In genomic region chr3:108562565-108562964, GRCh38 we compare ENCODE assay signal across 34 cellular contexts. TPM values are rescaled to one million over a fixed set of nuclear protein-coding genes. Genes with fewer than 3 reads are reported as not detected.
A peak's percentile ranks its signal among the peaks of the same experiment; 100 is the strongest.
DNase-seq lines count a peak whose midpoint lies in the region; ATAC-seq, FAIRE-seq and TF ChIP-seq lines count a peak whose summit lies in the region.
"Had no signal": no experiment of that assay in that cellular context is flagged by ENCODE, and none has a peak within 500 bp of the region (broad histone marks: within the 10 kb centered on the region; RNA-seq: fewer than 3 reads in every experiment).

No MANE protein-coding gene starts in this region.

- H3K27ac ChIP-seq in endothelial cell of umbilical vein (ENCODE audit: insufficient read depth, low read depth, low read length): no peak overlapping the region
- no peak overlapping the region for H3K27ac ChIP-seq in osteoblast (ENCODE audit: low read depth, low read length)
- H3K27ac ChIP-seq: 22Rv1; A549; BLaER1; BLaER1 treated with 17β-estradiol and CSF1 and Interleukin-3, amounts not matched to agents 10 nM and 100 nM; C4-2B had no signal

- peak; percentile 58 for FAIRE-seq in endothelial cell of umbilical vein (lab: Jason Lieb, UNC)
- FAIRE-seq: A204.1, A549 had no signal

- H3K4me2 ChIP-seq in endothelial cell of umbilical vein (ENCODE audit: insufficient read depth, low read length) (peak overlapping the region; percentile 59), osteoblast (ENCODE audit: insufficient read depth, low read length) (no peak overlapping the region)
- H3K4me2 ChIP-seq: A549; BLaER1; BLaER1 treated with 17β-estradiol and CSF1 and Interleukin-3, amounts not matched to agents 10 nM and 100 nM had no signal

- BruUV-seq in endothelial cell of umbilical vein (replicated peaks; lab: Mats Ljungman, UMichigan): no TSS peak

- CTCF ChIA-PET in endothelial cell of umbilical vein (lab: Charles Lee): interaction anchor here (0.6 to 6.5 kb wide), 6 partner anchors 8 to 352 kb away, joined by 3 to 38 read pairs (median 3); partner anchors contain the start of genes CIP2A and DZIP3

- H3K79me2 ChIP-seq in endothelial cell of umbilical vein (ENCODE audit: control insufficient read depth, insufficient read depth, low read length): no peaks in the 10 kb centered on the region
- H3K79me2 ChIP-seq in osteoblast (ENCODE audit: insufficient read depth, low read length): no peaks in the 10 kb centered on the region

- dilution Hi-C loops in endothelial cell of umbilical vein (cut with MboI; ENCODE audit: extremely low pct_ligation_motif_present, low sequenced_read_pairs): no loop called here

- no peak for ATAC-seq in HG03442 (IDR thresholded peaks at IDR 0.05; ENCODE audit: unreplicated experiment)
- ATAC-seq: A549; CD8-positive, alpha-beta T cell had no signal

- no peak for TF ChIP-seq CTCF in endothelial cell of umbilical vein (IDR thresholded peaks at IDR 0.05; ENCODE audit: extremely low read depth in 1 of 2, insufficient read depth in 1 of 2, low read depth in 1 of 2, low read length in 2 of 2)
- no peak for TF ChIP-seq CTCF in osteoblast (IDR thresholded peaks at IDR 0.05; ENCODE audit: extremely low read depth, low read depth, low read length)

- H4K20me1 ChIP-seq in endothelial cell of umbilical vein (replicated peaks; ENCODE audit: control insufficient read depth, extremely low read depth, insufficient read depth, low read length): no peaks in the 10 kb centered on the region
- no peaks in the 10 kb centered on the region for H4K20me1 ChIP-seq in osteoblast (ENCODE audit: insufficient read depth, low read length)
- H4K20me1 ChIP-seq: BLaER1; BLaER1 treated with 17β-estradiol and CSF1 and Interleukin-3, amounts not matched to agents 10 nM and 100 nM had no signal

- H3K9ac ChIP-seq in endothelial cell of umbilical vein (replicated peaks; ENCODE audit: extremely low read depth, insufficient read depth, low read length): no peak overlapping the region
- H3K9ac ChIP-seq: BLaER1; BLaER1 treated with 17β-estradiol and CSF1 and Interleukin-3, amounts not matched to agents 10 nM and 100 nM had no signal

- intact Hi-C loops in endothelial cell of umbilical vein (cut with micrococcal nuclease): loop anchor here (2.0 kb wide), 1 partner anchor 26 kb away; the partner anchor contains the start of genes CIP2A and DZIP3

- H3K9me1 ChIP-seq in endothelial cell of umbilical vein (replicated peaks; ENCODE audit: control insufficient read depth, extremely low read depth, insufficient read depth, low read length): no peaks in the 10 kb centered on the region

- H3K27me3 ChIP-seq in endothelial cell of umbilical vein (ENCODE audit: control insufficient read depth in 2 of 2, insufficient read depth in 2 of 2, low read length in 2 of 2) (no peaks in the 10 kb centered on the region), osteoblast (ENCODE audit: insufficient read depth, low read length) (no peaks in the 10 kb centered on the region)
- H3K27me3 ChIP-seq: BE2C; BLaER1; BLaER1 treated with 17β-estradiol and CSF1 and Interleukin-3, amounts not matched to agents 10 nM and 100 nM had no signal

- POLR2A ChIA-PET in endothelial cell of umbilical vein (lab: Charles Lee): no interaction called here

- H2AFZ ChIP-seq in endothelial cell of umbilical vein (ENCODE audit: low read depth, low read length): peak overlapping the region; percentile 36
- H2AFZ ChIP-seq in osteoblast (ENCODE audit: low read length): peak overlapping the region; percentile 35

- H3K36me3 ChIP-seq in endothelial cell of umbilical vein (ENCODE audit: control insufficient read depth in 2 of 2, extremely low read depth in 1 of 2, insufficient read depth in 2 of 2, low read length in 2 of 2): peaks cover 0 to 5% of the 10 kb centered on the region in 2 experiments
- peaks cover 15% of the 10 kb centered on the region for H3K36me3 ChIP-seq in osteoblast (ENCODE audit: insufficient read depth, low read length)

- no peak overlapping the region for H3K4me3 ChIP-seq in endothelial cell of umbilical vein (replicated peaks in 1 of 3; ENCODE audit: insufficient read depth in 1 of 3, low read depth in 1 of 3, low read length in 3 of 3)
- no peak overlapping the region for H3K4me3 ChIP-seq in osteoblast (ENCODE audit: insufficient read depth, low read length)
- H3K4me3 ChIP-seq: A549; BLaER1; BLaER1 treated with 17β-estradiol and CSF1 and Interleukin-3, amounts not matched to agents 10 nM and 100 nM had no signal

- DNase-seq in dermis blood vessel endothelial cell (peak; percentile 49), endothelial cell of umbilical vein (ENCODE audit: low read depth, low spot score) (peak; percentile 37), osteoblast (ENCODE audit: insufficient read length, low spot score, missing footprints) (no peak), mesenteric fat pad (ENCODE audit: low spot score) (no peak)
- DNase-seq in effector CD8-positive, alpha-beta T cell (lab: John Stamatoyannopoulos, UW): no peak
- DNase-seq: 8988T; ACHN; AML-193; BE2C; C1 segment of cervical spinal cord; Caco-2; Calu3; CD4-positive, alpha-beta memory T cell; CD4-positive, alpha-beta T cell; CD4-positive, CD25-positive, alpha-beta regulatory T cell; CD8-positive, alpha-beta memory T cell; CD8-positive, alpha-beta T cell; COR-L47; DMS 273 treated with DMSO at 0.1 percent for 48 hours; DMS153; DMS53; DMS79; DMS79 treated with DMSO at 0.1 percent for 48 hours; DND-41; EL had no signal

- H3K9me3 ChIP-seq in endothelial cell of umbilical vein (replicated peaks; ENCODE audit: control insufficient read depth, insufficient read depth, low read length) (no peaks in the 10 kb centered on the region), osteoblast (ENCODE audit: low read depth, low read length) (no peaks in the 10 kb centered on the region)
- H3K9me3 ChIP-seq: A549; BE2C; BLaER1; BLaER1 treated with 17β-estradiol and CSF1 and Interleukin-3, amounts not matched to agents 10 nM and 100 nM; Caco-2 had no signal

- no peak for TF ChIP-seq POLR2A in endothelial cell of umbilical vein (IDR thresholded peaks at IDR 0.05; ENCODE audit: low read depth, low read length)

- H3K4me1 ChIP-seq in endothelial cell of umbilical vein (ENCODE audit: control insufficient read depth, extremely low read depth, insufficient read depth, low read length) (peaks cover 13% of the 10 kb centered on the region), osteoblast (ENCODE audit: insufficient read depth, low read length) (peaks cover 14% of the 10 kb centered on the region)
- H3K4me1 ChIP-seq: BE2C; BLaER1; BLaER1 treated with 17β-estradiol and CSF1 and Interleukin-3, amounts not matched to agents 10 nM and 100 nM; Caco-2 had no signal

TF ChIP-seq in endothelial cell of umbilical vein, 7 proteins besides CTCF, POLR2A, EP300 and RAD21:
- TF ChIP-seq GATA2 (IDR thresholded peaks at IDR 0.05; ENCODE audit: insufficient read depth, insufficient read length, low read depth, low read length): no peak
- peak; percentile 54 for TF ChIP-seq FOS (IDR thresholded peaks at IDR 0.05; ENCODE audit: borderline replicate concordance, insufficient read depth, low read length)

RNA-seq across cellular contexts. Expression of gene CIP2A, which starts 26.7 kb away (rescaled TPM):
- total RNA-seq in dermis blood vessel endothelial cell (11.7 and 35.1 TPM in 2 replicates), endothelial cell of umbilical vein (28.7 and 33.7 TPM in 2 replicates), osteoblast (6.9 and 8.3 TPM in 2 replicates), mesenteric fat pad (2.1 TPM)
- 6.2 and 9.4 TPM in 2 replicates for polyA plus RNA-seq in endothelial cell of umbilical vein
- 11.6 and 11.9 TPM in 2 replicates for polyA plus RNA-seq in endothelial cell of umbilical vein (2011; cell fraction: cytosol; rRNA removed)
- 24.6 and 29.6 TPM in 2 replicates for polyA plus RNA-seq in endothelial cell of umbilical vein (2011; cell fraction: nucleus; rRNA removed)
- polyA plus RNA-seq in endothelial cell of umbilical vein (2012): 9.1 and 24.1 TPM in 2 replicates
- polyA minus RNA-seq in endothelial cell of umbilical vein: 41.9 and 58.0 TPM in 2 replicates
- 13.5 TPM for polyA minus RNA-seq in endothelial cell of umbilical vein (2011; cell fraction: cytosol; rRNA and poly(A)+ RNA removed)
- 50.3 and 93.8 TPM in 2 replicates for polyA minus RNA-seq in endothelial cell of umbilical vein (2011; cell fraction: nucleus; rRNA and poly(A)+ RNA removed)

RNA-seq across cellular contexts. Expression of gene DZIP3, which starts 27.0 kb away (rescaled TPM):
- 3.1 and 6.8 TPM in 2 replicates for total RNA-seq in dermis blood vessel endothelial cell
- total RNA-seq in endothelial cell of umbilical vein: 6.5 and 7.1 TPM in 2 replicates
- 1.6 and 1.9 TPM in 2 replicates for polyA plus RNA-seq in endothelial cell of umbilical vein
- polyA plus RNA-seq in endothelial cell of umbilical vein (2011; cell fraction: cytosol; rRNA removed): 2.3 and 2.5 TPM in 2 replicates
- polyA plus RNA-seq in endothelial cell of umbilical vein (2011; cell fraction: nucleus; rRNA removed): 9.3 and 11.8 TPM in 2 replicates
- 3.2 and 4.6 TPM in 2 replicates for polyA plus RNA-seq in endothelial cell of umbilical vein (2012)
- 2.9 and 5.3 TPM in 2 replicates for polyA minus RNA-seq in endothelial cell of umbilical vein
- 1.1 TPM for polyA minus RNA-seq in endothelial cell of umbilical vein (2011; cell fraction: cytosol; rRNA and poly(A)+ RNA removed)
- polyA minus RNA-seq in endothelial cell of umbilical vein (2011; cell fraction: nucleus; rRNA and poly(A)+ RNA removed): 6.2 and 10.8 TPM in 2 replicates
- total RNA-seq in osteoblast: 12.3 and 12.4 TPM in 2 replicates
- total RNA-seq in mesenteric fat pad: 8.4 TPM

RNA-seq across cellular contexts. Expression of gene MYH15, which starts 52.2 kb away (rescaled TPM):
- under 0.01 and 0.05 TPM in 2 replicates for total RNA-seq in dermis blood vessel endothelial cell
- 0.14 and 0.27 TPM in 2 replicates for total RNA-seq in endothelial cell of umbilical vein
- not detected in 2 replicates for polyA plus RNA-seq in endothelial cell of umbilical vein
- polyA plus RNA-seq in endothelial cell of umbilical vein (2011; cell fraction: cytosol; rRNA removed): 0.01 and 0.03 TPM in 2 replicates
- 0.14 and 0.26 TPM in 2 replicates for polyA plus RNA-seq in endothelial cell of umbilical vein (2011; cell fraction: nucleus; rRNA removed)
- 0.15 and 0.28 TPM in 2 replicates for polyA plus RNA-seq in endothelial cell of umbilical vein (2012)
- polyA minus RNA-seq in endothelial cell of umbilical vein: not detected in 2 replicates
- polyA minus RNA-seq in endothelial cell of umbilical vein (2011; cell fraction: cytosol; rRNA and poly(A)+ RNA removed): not detected
- 0.14 and 0.24 TPM in 2 replicates for polyA minus RNA-seq in endothelial cell of umbilical vein (2011; cell fraction: nucleus; rRNA and poly(A)+ RNA removed)
- 0.36 and 0.59 TPM in 2 replicates for total RNA-seq in osteoblast
- 0.29 TPM for total RNA-seq in mesenteric fat pad
- total RNA-seq: B cell had no signal
- polyA plus RNA-seq: CD14-positive monocyte; CD4-positive, alpha-beta memory T cell; CD8-positive, alpha-beta memory T cell had no signal

Comparison
In these comparisons a context has a peak if more than half of its experiments do, and no peak if none do; other contexts are left out.
1. DNase-seq: peak in dermis blood vessel endothelial cell (single experiment) and endothelial cell of umbilical vein (single experiment); none in osteoblast (single experiment), mesenteric fat pad (single experiment) and effector CD8-positive, alpha-beta T cell (single experiment).